In the genomic region with DNA sequence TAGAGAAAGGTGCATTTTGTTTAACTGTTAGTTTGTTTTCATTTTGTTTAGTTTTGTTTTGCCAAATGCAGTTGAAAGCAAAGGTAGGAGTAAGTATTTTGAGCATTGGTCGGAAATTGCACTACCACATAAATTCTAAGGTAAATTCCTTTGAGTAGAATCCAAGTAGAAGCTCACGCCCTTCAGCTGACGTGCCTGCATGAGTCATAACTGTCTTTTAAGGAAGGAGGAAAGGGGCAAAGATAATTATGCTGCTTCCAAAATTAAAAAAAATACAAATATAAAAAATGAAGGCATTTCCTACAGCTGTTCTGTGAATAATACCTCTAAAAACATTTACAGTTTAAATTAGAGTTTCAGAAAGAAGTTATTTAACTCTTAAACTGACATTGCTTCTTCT, we compare ENCODE assay signal across 11 cellular contexts.
DNase-seq lines count a peak whose midpoint lies in the region; ATAC-seq and TF ChIP-seq lines count a peak whose summit lies in the region.
"Had no signal": no experiment of that assay in that cellular context is flagged by ENCODE, and none has a peak within 500 bp of the region (broad histone marks: within the 10 kb centered on the region; RNA-seq: fewer than 3 reads in every experiment).

No MANE protein-coding gene starts in this region.

- H3K36me3 ChIP-seq in naive thymus-derived CD4-positive, alpha-beta T cell (ENCODE audit: control insufficient read depth in 2 of 3, insufficient read depth in 3 of 3, low read length in 3 of 3): no peaks in the 10 kb centered on the region
- H3K36me3 ChIP-seq in BE2C: peaks cover 65% of the 10 kb centered on the region

- TF ChIP-seq CTCF in BE2C (IDR thresholded peaks at IDR 0.05; ENCODE audit: low read depth, low read length): no peak

- H3K4me1 Mint-ChIP-seq in naive thymus-derived CD4-positive, alpha-beta T cell: no peaks in the 10 kb centered on the region
- H3K4me1 Mint-ChIP-seq in T-cell: no peaks in the 10 kb centered on the region

- H3K27ac ChIP-seq in naive thymus-derived CD4-positive, alpha-beta T cell (ENCODE audit: low read depth, low read length): no peak overlapping the region

- no peak overlapping the region for H3K27ac Mint-ChIP-seq in naive thymus-derived CD4-positive, alpha-beta T cell
- H3K27ac Mint-ChIP-seq in T-cell: no peak overlapping the region
- H3K27ac Mint-ChIP-seq: CD8-positive, alpha-beta T cell had no signal

- H3K27me3 Mint-ChIP-seq in naive thymus-derived CD4-positive, alpha-beta T cell: peaks cover 0 to 8% (median 0%) of the 10 kb centered on the region in 5 donors
- H3K27me3 Mint-ChIP-seq in T-cell: peaks cover 7 to 9% of the 10 kb centered on the region in 2 donors

- H3K4me1 ChIP-seq in naive thymus-derived CD4-positive, alpha-beta T cell (ENCODE audit: control insufficient read depth in 2 of 2, insufficient read depth in 2 of 2, low read length in 2 of 2): no peaks in the 10 kb centered on the region
- no peaks in the 10 kb centered on the region for H3K4me1 ChIP-seq in BE2C

- intact Hi-C loops in naive thymus-derived CD4-positive, alpha-beta T cell (cut with micrococcal nuclease): no loop called here

- peak; percentile 57 for ATAC-seq in naive thymus-derived CD4-positive, alpha-beta T cell
- ATAC-seq in HG03139 (IDR thresholded peaks at IDR 0.05; ENCODE audit: unreplicated experiment) (no peak), T-cell (replicated peaks in 1 of 4) (no peak)
- ATAC-seq: activated T-cell treated with anti-CD3 and anti-CD28 coated beads, Interleukin-2, amount 50 U/mL, for 4 hours; CD8-positive, alpha-beta T cell had no signal

- DNase-seq in ACHN (peak; percentile 51), NOMO-1 treated with DMSO at 0.1 percent for 48 hours (lab: John Stamatoyannopoulos, UW; ENCODE audit: unreplicated experiment) (peak; percentile 66), dermis blood vessel endothelial cell (peak; percentile 26), T-cell (no peak), NCI-H510A treated with DMSO at 0.1 percent for 48 hours (lab: John Stamatoyannopoulos, UW) (no peak), BE2C (no peak)
- no peak for DNase-seq in naive thymus-derived CD4-positive, alpha-beta T cell
- DNase-seq: activated T-cell treated with anti-CD3 and anti-CD28 coated beads, Interleukin-2, amount 50 U/mL, for 4 hours; CD8-positive, alpha-beta T cell; NCI-H1436 had no signal

- no peaks in the 10 kb centered on the region for H3K9me3 ChIP-seq in naive thymus-derived CD4-positive, alpha-beta T cell (ENCODE audit: control insufficient read depth in 2 of 3, low read length in 3 of 3)
- H3K9me3 ChIP-seq in BE2C: no peaks in the 10 kb centered on the region

- CTCF ChIA-PET in naive thymus-derived CD4-positive, alpha-beta T cell (lab: Charles Lee): no interaction called here
- CTCF ChIA-PET in T-cell (lab: Charles Lee): no interaction called here

- no peak overlapping the region for H3K4me3 ChIP-seq in naive thymus-derived CD4-positive, alpha-beta T cell (ENCODE audit: low read length)
- no peak overlapping the region for H3K4me3 ChIP-seq in BE2C (ENCODE audit: low read depth, low read length)

- peaks cover 0 to 4% (median 0%) of the 10 kb centered on the region in 5 donors for H3K36me3 Mint-ChIP-seq in naive thymus-derived CD4-positive, alpha-beta T cell
- peaks cover 5% of the 10 kb centered on the region for H3K36me3 Mint-ChIP-seq in T-cell
- H3K36me3 Mint-ChIP-seq: CD8-positive, alpha-beta T cell had no signal

- H3K27me3 ChIP-seq in naive thymus-derived CD4-positive, alpha-beta T cell (ENCODE audit: control insufficient read depth in 2 of 2, insufficient read depth in 2 of 2, low read length in 2 of 2): no peaks in the 10 kb centered on the region
- no peaks in the 10 kb centered on the region for H3K27me3 ChIP-seq in BE2C

- POLR2A ChIA-PET in naive thymus-derived CD4-positive, alpha-beta T cell (lab: Charles Lee): no interaction called here
- POLR2A ChIA-PET in T-cell (lab: Charles Lee): interaction anchor here in 1 of 2 donors (0.6 kb wide), 1 partner anchor 19 kb away, joined by 11 read pairs; no protein-coding TSS in a partner anchor

- in situ Hi-C loops in ACHN (cut with HindIII; ENCODE audit: low pct_ligation_motif_present, low pct_unique_long_range_greater_than_20kb, low sequenced_read_pairs): no loop called here

- no peak overlapping the region for H3K4me3 Mint-ChIP-seq in naive thymus-derived CD4-positive, alpha-beta T cell
- no peak overlapping the region for H3K4me3 Mint-ChIP-seq in T-cell
- H3K4me3 Mint-ChIP-seq: activated T-cell treated with anti-CD3 and anti-CD28 coated beads, Interleukin-2, amount 50 U/mL, for 4 hours; CD8-positive, alpha-beta T cell had no signal

- no peaks in the 10 kb centered on the region for H3K9me3 Mint-ChIP-seq in naive thymus-derived CD4-positive, alpha-beta T cell
- H3K9me3 Mint-ChIP-seq in T-cell: no peaks in the 10 kb centered on the region
- H3K9me3 Mint-ChIP-seq: activated T-cell treated with anti-CD3 and anti-CD28 coated beads, Interleukin-2, amount 50 U/mL, for 4 hours; CD8-positive, alpha-beta T cell had no signal

Comparison
In these comparisons a context has a peak if more than half of its experiments do, and no peak if none do; other contexts are left out.
1. DNase-seq: peak in ACHN (single experiment), NOMO-1 treated with DMSO at 0.1 percent for 48 hours (single experiment) and dermis blood vessel endothelial cell (single experiment); none in naive thymus-derived CD4-positive, alpha-beta T cell (0 of 9), T-cell (0 of 34), NCI-H510A treated with DMSO at 0.1 percent for 48 hours (single experiment) and BE2C (single experiment).